In the genomic region with DNA sequence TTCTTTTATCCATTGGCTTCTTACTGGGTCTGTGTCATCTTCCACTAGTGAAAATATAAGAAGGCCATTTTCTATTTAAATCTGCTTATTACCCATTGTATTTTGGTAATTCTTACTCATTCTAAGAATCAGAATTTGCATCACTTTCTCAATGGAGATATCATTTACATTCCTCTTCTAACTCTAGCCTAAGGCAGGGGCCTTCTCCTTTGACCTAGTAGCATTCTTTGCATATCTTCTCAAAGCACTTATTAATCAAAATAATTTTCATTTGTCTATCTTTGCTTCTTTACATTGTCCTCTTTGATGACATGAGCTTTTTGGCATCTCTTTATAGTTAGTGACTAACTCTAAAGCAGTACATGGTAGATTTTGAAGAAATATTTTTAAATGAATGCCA, we compare ENCODE assay signal across 23 cellular contexts.
A peak's percentile ranks its signal among the peaks of the same experiment; 100 is the strongest.
DNase-seq lines count a peak whose midpoint lies in the region; ATAC-seq lines count a peak whose summit lies in the region.
"Had no signal": no experiment of that assay in that cellular context is flagged by ENCODE, and none has a peak within 500 bp of the region (broad histone marks: within the 10 kb centered on the region; RNA-seq: fewer than 3 reads in every experiment).

No MANE protein-coding gene starts in this region.

- peak; percentile 7 for DNase-seq in ELR (ENCODE audit: low read depth)
- peak; percentile 46 for DNase-seq in foreskin melanocyte
- DNase-seq in iPS-NIHi11 (ENCODE audit: low spot score) = no peak
- DNase-seq: AML-193; CD4-positive, alpha-beta memory T cell; COR-L47; HCEC 1CT; KBM-7; NCI-H1105 treated with DMSO at 0.1 percent for 48 hours; NCI-H146; NCI-H1930; NCI-H2107; NCI-H446; NCI-H524 treated with DMSO at 0.1 percent for 48 hours; NCI-H774; SHP77 treated with DMSO at 0.1 percent for 48 hours; SW 1271 had no signal

- ATAC-seq in GM21390 (IDR thresholded peaks at IDR 0.05; ENCODE audit: unreplicated experiment) (peak; percentile 61), HG03460 (IDR thresholded peaks at IDR 0.05; ENCODE audit: unreplicated experiment) (no peak), HG02642 (IDR thresholded peaks at IDR 0.05; ENCODE audit: poor library complexity, unreplicated experiment) (no peak), HG02678 (IDR thresholded peaks at IDR 0.05; ENCODE audit: unreplicated experiment) (no peak)
- ATAC-seq: A549, Panc1 had no signal
